Comparison of ENCODE assay signal across 2 cellular contexts in genomic region chr18:58882681-58883080, GRCh38.
TF ChIP-seq lines count a peak whose summit lies in the region.

No MANE protein-coding gene starts in this region.

TF ChIP-seq in A549, 52 proteins besides CTCF, POLR2A, EP300 and RAD21:
- TF ChIP-seq GATA3 (IDR thresholded peaks at IDR 0.05; ENCODE audit: borderline replicate concordance), result 0 out of 2 replicates have a peak, but pooled peaks have one; percentile 16
- no peak for TF ChIP-seq FOSB (CRISPR knock-in tag; IDR thresholded peaks at IDR 0.05)

TF ChIP-seq in IMR-90, 13 proteins besides CTCF, POLR2A, EP300 and RAD21:
- TF ChIP-seq MAFK (IDR thresholded peaks at IDR 0.05; ENCODE audit: low read depth, low read length) (no peak), BHLHE40 (IDR thresholded peaks at IDR 0.05; ENCODE audit: low read depth, low read length) (no peak), CEBPB (IDR thresholded peaks at IDR 0.05; ENCODE audit: low read depth, low read length) (no peak), NFE2L2 (IDR thresholded peaks at IDR 0.05; ENCODE audit: low read depth, low read length) (no peak), RFX5 (IDR thresholded peaks at IDR 0.05; ENCODE audit: low read depth, low read length) (no peak), MXI1 (IDR thresholded peaks at IDR 0.05; ENCODE audit: borderline replicate concordance, low read depth, low read length) (no peak), USF2 (IDR thresholded peaks at IDR 0.05; ENCODE audit: low read depth, low read length) (no peak), ELK1 (IDR thresholded peaks at IDR 0.05; ENCODE audit: borderline replicate concordance, low read depth, low read length) (no peak), FOS (IDR thresholded peaks at IDR 0.05; ENCODE audit: low read depth, low read length) (no peak), MAZ (IDR thresholded peaks at IDR 0.05; ENCODE audit: borderline replicate concordance, low read depth, low read length) (no peak), RCOR1 (IDR thresholded peaks at IDR 0.05; ENCODE audit: insufficient replicate concordance, low read length) (no peak), CHD1 (IDR thresholded peaks at IDR 0.05; ENCODE audit: low read depth, low read length) (no peak), SMC3 (IDR thresholded peaks at IDR 0.05; ENCODE audit: low read depth, low read length) (no peak)
